In the genomic region with DNA sequence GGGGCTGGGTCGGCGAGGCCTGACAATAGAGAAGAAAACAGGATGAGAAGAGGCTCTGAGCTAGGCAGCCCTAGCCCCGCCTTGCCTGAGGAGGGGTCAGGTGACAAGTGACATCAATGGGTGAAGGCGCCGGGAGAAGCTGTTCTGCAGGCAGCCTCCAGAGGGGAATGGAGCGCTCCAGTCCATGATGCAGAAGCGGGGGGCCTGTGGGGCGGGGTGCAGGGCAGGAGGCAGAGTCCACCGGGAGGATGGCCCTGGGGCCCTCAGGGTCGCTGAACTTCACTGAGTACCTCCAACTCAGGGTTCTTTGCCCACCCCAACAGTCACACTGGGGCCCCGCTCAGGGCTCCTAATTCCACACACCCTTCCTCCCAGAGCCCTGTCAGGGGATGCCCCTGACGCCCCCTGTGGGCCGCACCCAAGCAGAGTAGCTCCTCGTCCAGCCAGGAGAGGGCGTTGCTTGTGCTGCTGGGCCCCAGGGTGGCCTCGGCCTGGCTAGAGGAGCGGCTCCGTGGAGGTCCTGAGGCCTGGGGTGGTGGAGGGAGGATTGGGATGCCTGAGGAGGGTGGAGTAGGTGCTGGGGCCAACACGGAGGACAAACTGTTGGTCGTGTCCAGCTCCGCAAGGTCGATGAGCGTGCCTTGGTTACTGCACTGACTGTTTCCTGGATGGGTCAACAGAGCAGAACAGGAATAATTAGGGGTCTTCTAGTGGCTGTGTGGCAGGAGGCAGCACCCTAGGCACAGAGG, we compare ENCODE assay signal across 1 cellular context.
TF ChIP-seq lines count a peak whose summit lies in the region.

No MANE protein-coding gene starts in this region.

TF ChIP-seq in HepG2, 621 proteins besides CTCF, POLR2A, EP300 and RAD21 (continued from another document and continues in another):
- TF ChIP-seq, protein P1, sequence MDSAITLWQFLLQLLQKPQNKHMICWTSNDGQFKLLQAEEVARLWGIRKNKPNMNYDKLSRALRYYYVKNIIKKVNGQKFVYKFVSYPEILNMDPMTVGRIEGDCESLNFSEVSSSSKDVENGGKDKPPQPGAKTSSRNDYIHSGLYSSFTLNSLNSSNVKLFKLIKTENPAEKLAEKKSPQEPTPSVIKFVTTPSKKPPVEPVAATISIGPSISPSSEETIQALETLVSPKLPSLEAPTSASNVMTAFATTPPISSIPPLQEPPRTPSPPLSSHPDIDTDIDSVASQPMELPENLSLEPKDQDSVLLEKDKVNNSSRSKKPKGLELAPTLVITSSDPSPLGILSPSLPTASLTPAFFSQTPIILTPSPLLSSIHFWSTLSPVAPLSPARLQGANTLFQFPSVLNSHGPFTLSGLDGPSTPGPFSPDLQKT (CRISPR knock-in tag; IDR thresholded peaks at IDR 0.05; ENCODE audit: borderline replicate concordance) = no peak
- TF ChIP-seq SRSF4 (IDR thresholded peaks at IDR 0.05; ENCODE audit: low read depth, low read length, poor library complexity, severe bottlenecking) = no peak
- TF ChIP-seq, protein P2, sequence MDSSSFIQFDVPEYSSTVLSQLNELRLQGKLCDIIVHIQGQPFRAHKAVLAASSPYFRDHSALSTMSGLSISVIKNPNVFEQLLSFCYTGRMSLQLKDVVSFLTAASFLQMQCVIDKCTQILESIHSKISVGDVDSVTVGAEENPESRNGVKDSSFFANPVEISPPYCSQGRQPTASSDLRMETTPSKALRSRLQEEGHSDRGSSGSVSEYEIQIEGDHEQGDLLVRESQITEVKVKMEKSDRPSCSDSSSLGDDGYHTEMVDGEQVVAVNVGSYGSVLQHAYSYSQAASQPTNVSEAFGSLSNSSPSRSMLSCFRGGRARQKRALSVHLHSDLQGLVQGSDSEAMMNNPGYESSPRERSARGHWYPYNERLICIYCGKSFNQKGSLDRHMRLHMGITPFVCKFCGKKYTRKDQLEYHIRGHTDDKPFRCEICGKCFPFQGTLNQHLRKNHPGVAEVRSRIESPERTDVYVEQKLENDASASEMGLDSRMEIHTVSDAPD (CRISPR knock-in tag; IDR thresholded peaks at IDR 0.05) = no peak
- no peak for TF ChIP-seq ZNF775 (CRISPR knock-in tag; IDR thresholded peaks at IDR 0.05; ENCODE audit: borderline replicate concordance)
- TF ChIP-seq, protein P3, sequence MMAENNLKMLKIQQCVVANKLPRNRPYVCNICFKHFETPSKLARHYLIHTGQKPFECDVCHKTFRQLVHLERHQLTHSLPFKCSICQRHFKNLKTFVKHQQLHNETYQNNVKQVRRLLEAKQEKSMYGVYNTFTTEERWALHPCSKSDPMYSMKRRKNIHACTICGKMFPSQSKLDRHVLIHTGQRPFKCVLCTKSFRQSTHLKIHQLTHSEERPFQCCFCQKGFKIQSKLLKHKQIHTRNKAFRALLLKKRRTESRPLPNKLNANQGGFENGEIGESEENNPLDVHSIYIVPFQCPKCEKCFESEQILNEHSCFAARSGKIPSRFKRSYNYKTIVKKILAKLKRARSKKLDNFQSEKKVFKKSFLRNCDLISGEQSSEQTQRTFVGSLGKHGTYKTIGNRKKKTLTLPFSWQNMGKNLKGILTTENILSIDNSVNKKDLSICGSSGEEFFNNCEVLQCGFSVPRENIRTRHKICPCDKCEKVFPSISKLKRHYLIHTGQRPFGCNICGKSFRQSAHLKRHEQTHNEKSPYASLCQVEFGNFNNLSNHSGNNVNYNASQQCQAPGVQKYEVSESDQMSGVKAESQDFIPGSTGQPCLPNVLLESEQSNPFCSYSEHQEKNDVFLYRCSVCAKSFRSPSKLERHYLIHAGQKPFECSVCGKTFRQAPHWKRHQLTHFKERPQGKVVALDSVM (CRISPR knock-in tag; IDR thresholded peaks at IDR 0.05) = no peak
- TF ChIP-seq ZNF720 (CRISPR knock-in tag; IDR thresholded peaks at IDR 0.05) = no peak
- no peak for TF ChIP-seq STAT5B (CRISPR knock-in tag; IDR thresholded peaks at IDR 0.05)
- TF ChIP-seq DR1 (CRISPR knock-in tag; IDR thresholded peaks at IDR 0.05) = no peak
- no peak for TF ChIP-seq FOSL1 (CRISPR knock-in tag; IDR thresholded peaks at IDR 0.05; ENCODE audit: borderline replicate concordance)
- TF ChIP-seq, protein P4, sequence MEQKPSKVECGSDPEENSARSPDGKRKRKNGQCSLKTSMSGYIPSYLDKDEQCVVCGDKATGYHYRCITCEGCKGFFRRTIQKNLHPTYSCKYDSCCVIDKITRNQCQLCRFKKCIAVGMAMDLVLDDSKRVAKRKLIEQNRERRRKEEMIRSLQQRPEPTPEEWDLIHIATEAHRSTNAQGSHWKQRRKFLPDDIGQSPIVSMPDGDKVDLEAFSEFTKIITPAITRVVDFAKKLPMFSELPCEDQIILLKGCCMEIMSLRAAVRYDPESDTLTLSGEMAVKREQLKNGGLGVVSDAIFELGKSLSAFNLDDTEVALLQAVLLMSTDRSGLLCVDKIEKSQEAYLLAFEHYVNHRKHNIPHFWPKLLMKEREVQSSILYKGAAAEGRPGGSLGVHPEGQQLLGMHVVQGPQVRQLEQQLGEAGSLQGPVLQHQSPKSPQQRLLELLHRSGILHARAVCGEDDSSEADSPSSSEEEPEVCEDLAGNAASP (CRISPR knock-in tag; IDR thresholded peaks at IDR 0.05; ENCODE audit: borderline replicate concordance) = no peak
- no peak for TF ChIP-seq ZNF30 (CRISPR knock-in tag; IDR thresholded peaks at IDR 0.05)
- no peak for TF ChIP-seq RBM39 (IDR thresholded peaks at IDR 0.05; ENCODE audit: low read depth, low read length, poor library complexity, severe bottlenecking)
- TF ChIP-seq ZNF891 (CRISPR knock-in tag; IDR thresholded peaks at IDR 0.05) = peak; percentile 51; the same call in 1 of the 2 replicates
- no peak for TF ChIP-seq SP5 (CRISPR knock-in tag; IDR thresholded peaks at IDR 0.05; ENCODE audit: borderline replicate concordance, low read depth)
- TF ChIP-seq, protein P5, sequence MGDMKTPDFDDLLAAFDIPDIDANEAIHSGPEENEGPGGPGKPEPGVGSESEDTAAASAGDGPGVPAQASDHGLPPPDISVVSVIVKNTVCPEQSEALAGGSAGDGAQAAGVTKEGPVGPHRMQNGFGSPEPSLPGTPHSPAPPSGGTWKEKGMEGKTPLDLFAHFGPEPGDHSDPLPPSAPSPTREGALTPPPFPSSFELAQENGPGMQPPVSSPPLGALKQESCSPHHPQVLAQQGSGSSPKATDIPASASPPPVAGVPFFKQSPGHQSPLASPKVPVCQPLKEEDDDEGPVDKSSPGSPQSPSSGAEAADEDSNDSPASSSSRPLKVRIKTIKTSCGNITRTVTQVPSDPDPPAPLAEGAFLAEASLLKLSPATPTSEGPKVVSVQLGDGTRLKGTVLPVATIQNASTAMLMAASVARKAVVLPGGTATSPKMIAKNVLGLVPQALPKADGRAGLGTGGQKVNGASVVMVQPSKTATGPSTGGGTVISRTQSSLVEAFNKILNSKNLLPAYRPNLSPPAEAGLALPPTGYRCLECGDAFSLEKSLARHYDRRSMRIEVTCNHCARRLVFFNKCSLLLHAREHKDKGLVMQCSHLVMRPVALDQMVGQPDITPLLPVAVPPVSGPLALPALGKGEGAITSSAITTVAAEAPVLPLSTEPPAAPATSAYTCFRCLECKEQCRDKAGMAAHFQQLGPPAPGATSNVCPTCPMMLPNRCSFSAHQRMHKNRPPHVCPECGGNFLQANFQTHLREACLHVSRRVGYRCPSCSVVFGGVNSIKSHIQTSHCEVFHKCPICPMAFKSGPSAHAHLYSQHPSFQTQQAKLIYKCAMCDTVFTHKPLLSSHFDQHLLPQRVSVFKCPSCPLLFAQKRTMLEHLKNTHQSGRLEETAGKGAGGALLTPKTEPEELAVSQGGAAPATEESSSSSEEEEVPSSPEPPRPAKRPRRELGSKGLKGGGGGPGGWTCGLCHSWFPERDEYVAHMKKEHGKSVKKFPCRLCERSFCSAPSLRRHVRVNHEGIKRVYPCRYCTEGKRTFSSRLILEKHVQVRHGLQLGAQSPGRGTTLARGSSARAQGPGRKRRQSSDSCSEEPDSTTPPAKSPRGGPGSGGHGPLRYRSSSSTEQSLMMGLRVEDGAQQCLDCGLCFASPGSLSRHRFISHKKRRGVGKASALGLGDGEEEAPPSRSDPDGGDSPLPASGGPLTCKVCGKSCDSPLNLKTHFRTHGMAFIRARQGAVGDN (CRISPR knock-in tag; IDR thresholded peaks at IDR 0.05) = peak; percentile 51
- no peak for TF ChIP-seq ZNF652 (CRISPR knock-in tag; IDR thresholded peaks at IDR 0.05; ENCODE audit: borderline replicate concordance, low read depth)
- TF ChIP-seq, protein P6, sequence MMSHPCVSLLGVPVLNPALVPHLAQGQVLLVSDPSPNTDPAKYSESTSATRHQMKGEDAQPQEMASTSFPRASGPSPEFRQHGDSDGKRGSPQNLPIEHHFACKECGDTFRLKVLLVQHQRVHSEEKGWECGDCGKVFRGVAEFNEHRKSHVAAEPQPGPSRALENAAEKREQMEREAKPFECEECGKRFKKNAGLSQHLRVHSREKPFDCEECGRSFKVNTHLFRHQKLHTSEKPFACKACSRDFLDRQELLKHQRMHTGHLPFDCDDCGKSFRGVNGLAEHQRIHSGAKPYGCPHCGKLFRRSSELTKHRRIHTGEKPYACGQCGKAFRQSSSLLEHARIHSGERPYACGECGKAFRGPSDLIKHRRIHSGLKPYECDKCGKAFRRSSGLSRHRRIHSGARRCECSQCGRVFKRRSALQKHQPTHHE (CRISPR knock-in tag; IDR thresholded peaks at IDR 0.05; ENCODE audit: borderline replicate concordance) = no peak
- TF ChIP-seq, protein P7, sequence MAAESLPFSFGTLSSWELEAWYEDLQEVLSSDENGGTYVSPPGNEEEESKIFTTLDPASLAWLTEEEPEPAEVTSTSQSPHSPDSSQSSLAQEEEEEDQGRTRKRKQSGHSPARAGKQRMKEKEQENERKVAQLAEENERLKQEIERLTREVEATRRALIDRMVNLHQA (CRISPR knock-in tag; IDR thresholded peaks at IDR 0.05) = no peak
- TF ChIP-seq ZNF136 (CRISPR knock-in tag; IDR thresholded peaks at IDR 0.05; ENCODE audit: low read depth) = no peak
- TF ChIP-seq, protein P8, sequence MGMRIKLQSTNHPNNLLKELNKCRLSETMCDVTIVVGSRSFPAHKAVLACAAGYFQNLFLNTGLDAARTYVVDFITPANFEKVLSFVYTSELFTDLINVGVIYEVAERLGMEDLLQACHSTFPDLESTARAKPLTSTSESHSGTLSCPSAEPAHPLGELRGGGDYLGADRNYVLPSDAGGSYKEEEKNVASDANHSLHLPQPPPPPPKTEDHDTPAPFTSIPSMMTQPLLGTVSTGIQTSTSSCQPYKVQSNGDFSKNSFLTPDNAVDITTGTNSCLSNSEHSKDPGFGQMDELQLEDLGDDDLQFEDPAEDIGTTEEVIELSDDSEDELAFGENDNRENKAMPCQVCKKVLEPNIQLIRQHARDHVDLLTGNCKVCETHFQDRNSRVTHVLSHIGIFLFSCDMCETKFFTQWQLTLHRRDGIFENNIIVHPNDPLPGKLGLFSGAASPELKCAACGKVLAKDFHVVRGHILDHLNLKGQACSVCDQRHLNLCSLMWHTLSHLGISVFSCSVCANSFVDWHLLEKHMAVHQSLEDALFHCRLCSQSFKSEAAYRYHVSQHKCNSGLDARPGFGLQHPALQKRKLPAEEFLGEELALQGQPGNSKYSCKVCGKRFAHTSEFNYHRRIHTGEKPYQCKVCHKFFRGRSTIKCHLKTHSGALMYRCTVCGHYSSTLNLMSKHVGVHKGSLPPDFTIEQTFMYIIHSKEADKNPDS (CRISPR knock-in tag; IDR thresholded peaks at IDR 0.05) = 0 out of 2 replicates have a peak, but pooled peaks have one; percentile 29
- no peak for TF ChIP-seq HCFC1 (IDR thresholded peaks at IDR 0.05; ENCODE audit: low read depth, low read length)
- no peak for TF ChIP-seq IRF2 (CRISPR knock-in tag; IDR thresholded peaks at IDR 0.05)
- TF ChIP-seq ZZZ3 (CRISPR knock-in tag; IDR thresholded peaks at IDR 0.05; ENCODE audit: borderline replicate concordance) = no peak
- TF ChIP-seq HMG20B (CRISPR knock-in tag; conservative IDR thresholded peaks at IDR 0.05) = no peak
- TF ChIP-seq ZMYM2 (CRISPR knock-in tag; IDR thresholded peaks at IDR 0.05) = no peak
- no peak for TF ChIP-seq PTBP1 (IDR thresholded peaks at IDR 0.05; ENCODE audit: low read depth, low read length, poor library complexity, severe bottlenecking)
- TF ChIP-seq, protein P9, sequence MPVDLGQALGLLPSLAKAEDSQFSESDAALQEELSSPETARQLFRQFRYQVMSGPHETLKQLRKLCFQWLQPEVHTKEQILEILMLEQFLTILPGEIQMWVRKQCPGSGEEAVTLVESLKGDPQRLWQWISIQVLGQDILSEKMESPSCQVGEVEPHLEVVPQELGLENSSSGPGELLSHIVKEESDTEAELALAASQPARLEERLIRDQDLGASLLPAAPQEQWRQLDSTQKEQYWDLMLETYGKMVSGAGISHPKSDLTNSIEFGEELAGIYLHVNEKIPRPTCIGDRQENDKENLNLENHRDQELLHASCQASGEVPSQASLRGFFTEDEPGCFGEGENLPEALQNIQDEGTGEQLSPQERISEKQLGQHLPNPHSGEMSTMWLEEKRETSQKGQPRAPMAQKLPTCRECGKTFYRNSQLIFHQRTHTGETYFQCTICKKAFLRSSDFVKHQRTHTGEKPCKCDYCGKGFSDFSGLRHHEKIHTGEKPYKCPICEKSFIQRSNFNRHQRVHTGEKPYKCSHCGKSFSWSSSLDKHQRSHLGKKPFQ (CRISPR knock-in tag; IDR thresholded peaks at IDR 0.05; ENCODE audit: insufficient replicate concordance) = no peak
- TF ChIP-seq ZNF660 (CRISPR knock-in tag; IDR thresholded peaks at IDR 0.05; ENCODE audit: borderline replicate concordance, low read depth) = no peak
- TF ChIP-seq ZNF569 (CRISPR knock-in tag; IDR thresholded peaks at IDR 0.05; ENCODE audit: borderline replicate concordance) = no peak
- TF ChIP-seq, protein P10, sequence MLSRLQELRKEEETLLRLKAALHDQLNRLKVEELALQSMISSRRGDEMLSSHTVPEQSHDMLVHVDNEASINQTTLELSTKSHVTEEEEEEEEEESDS (CRISPR knock-in tag; IDR thresholded peaks at IDR 0.05; ENCODE audit: borderline replicate concordance) = no peak
- no peak for TF ChIP-seq MXD4 (CRISPR knock-in tag; IDR thresholded peaks at IDR 0.05)
- peak; percentile 29 for TF ChIP-seq TEAD3 (CRISPR knock-in tag; optimal IDR thresholded peaks at IDR 0.05; ENCODE audit: borderline replicate concordance)
- TF ChIP-seq, protein P11, sequence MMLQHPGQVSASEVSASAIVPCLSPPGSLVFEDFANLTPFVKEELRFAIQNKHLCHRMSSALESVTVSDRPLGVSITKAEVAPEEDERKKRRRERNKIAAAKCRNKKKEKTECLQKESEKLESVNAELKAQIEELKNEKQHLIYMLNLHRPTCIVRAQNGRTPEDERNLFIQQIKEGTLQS (CRISPR knock-in tag; IDR thresholded peaks at IDR 0.05) = 0 out of 2 replicates have a peak, but pooled peaks have one; percentile 25
- TF ChIP-seq FOXP1 (IDR thresholded peaks at IDR 0.05) = no peak
- TF ChIP-seq FOXP1 (CRISPR knock-in tag; IDR thresholded peaks at IDR 0.05) = no peak
- no peak for TF ChIP-seq SNRNP70 (IDR thresholded peaks at IDR 0.05; ENCODE audit: low read depth, low read length)
- TF ChIP-seq, protein P12, sequence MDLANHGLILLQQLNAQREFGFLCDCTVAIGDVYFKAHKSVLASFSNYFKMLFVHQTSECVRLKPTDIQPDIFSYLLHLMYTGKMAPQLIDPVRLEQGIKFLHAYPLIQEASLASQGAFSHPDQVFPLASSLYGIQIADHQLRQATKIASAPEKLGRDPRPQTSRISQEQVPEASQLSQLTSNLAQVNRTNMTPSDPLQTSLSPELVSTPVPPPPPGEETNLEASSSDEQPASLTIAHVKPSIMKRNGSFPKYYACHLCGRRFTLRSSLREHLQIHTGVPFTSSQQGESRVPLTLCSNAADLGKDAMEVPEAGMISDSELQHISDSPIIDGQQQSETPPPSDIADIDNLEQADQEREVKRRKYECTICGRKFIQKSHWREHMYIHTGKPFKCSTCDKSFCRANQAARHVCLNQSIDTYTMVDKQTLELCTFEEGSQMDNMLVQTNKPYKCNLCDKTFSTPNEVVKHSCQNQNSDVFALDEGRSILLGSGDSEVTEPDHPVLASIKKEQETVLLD (CRISPR knock-in tag; IDR thresholded peaks at IDR 0.05; ENCODE audit: low read depth) = no peak
- TF ChIP-seq ZNF124 (CRISPR knock-in tag; IDR thresholded peaks at IDR 0.05) = no peak
- peak; percentile 43; the same call in 1 of the 2 replicates for TF ChIP-seq KDM3A (CRISPR knock-in tag; IDR thresholded peaks at IDR 0.05; ENCODE audit: low read depth)
- no peak for TF ChIP-seq TP53 (CRISPR knock-in tag; conservative IDR thresholded peaks at IDR 0.05)
